Comparison of ENCODE assay signal across 27 cellular contexts in the genomic region with DNA sequence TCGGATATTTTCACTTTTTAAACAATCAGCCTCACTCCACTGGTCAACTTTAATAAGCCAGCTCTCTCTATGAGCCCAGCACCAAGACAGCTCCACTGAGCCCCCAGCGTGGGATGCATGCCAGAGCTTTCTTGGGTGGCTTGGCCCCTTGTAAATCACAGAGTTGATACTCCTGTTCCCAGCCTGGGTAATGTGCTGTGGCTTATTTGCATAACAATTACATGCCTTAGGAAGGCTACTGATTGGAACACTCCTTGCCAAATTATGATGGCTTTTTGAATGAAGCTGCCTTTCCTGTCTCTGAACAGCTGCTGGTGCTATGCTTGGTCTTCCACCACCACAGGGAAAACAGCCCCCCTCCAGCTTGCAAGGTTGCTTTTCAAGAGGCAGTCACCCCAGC.
A peak's percentile ranks its signal among the peaks of the same experiment; 100 is the strongest.
DNase-seq lines count a peak whose midpoint lies in the region; FAIRE-seq and TF ChIP-seq lines count a peak whose summit lies in the region.
"Had no signal": no experiment of that assay in that cellular context is flagged by ENCODE, and none has a peak within 500 bp of the region (broad histone marks: within the 10 kb centered on the region; RNA-seq: fewer than 3 reads in every experiment).

No MANE protein-coding gene starts in this region.

- peaks cover 0 to 2% (median 2%) of the 10 kb centered on the region in 3 donors for H3K27me3 Mint-ChIP-seq in CD14-positive monocyte (ENCODE audit: low read depth in 3 of 3)
- H3K27me3 Mint-ChIP-seq: CD4-positive, CD25-positive, alpha-beta regulatory T cell had no signal

- no peak overlapping the region for H4K5ac ChIP-seq in H1 (ENCODE audit: insufficient read length, low read depth, low read length)

- no peaks in the 10 kb centered on the region for H3K36me3 Mint-ChIP-seq in CD14-positive monocyte
- H3K36me3 Mint-ChIP-seq: CD4-positive, CD25-positive, alpha-beta regulatory T cell had no signal

- no peak overlapping the region for H3K4me3 ChIP-seq in H1 (ENCODE audit: extremely low read depth in 1 of 4, insufficient read depth in 2 of 4, low read depth in 3 of 4, low read length in 4 of 4)
- H3K4me3 ChIP-seq in suprapubic skin = no peak overlapping the region
- H3K4me3 ChIP-seq: GM12878, SK-N-MC had no signal

- H3K27ac ChIP-seq in H1 (ENCODE audit: low read depth, low read length) (no peak overlapping the region), suprapubic skin (no peak overlapping the region)
- H3K27ac ChIP-seq: SK-N-MC had no signal

- no peak overlapping the region for H2AFZ ChIP-seq in H1 (ENCODE audit: low read length)

- H3K79me2 ChIP-seq in H1 (ENCODE audit: control insufficient read depth in 1 of 2, insufficient read depth in 2 of 2, low read length in 2 of 2) = no peaks in the 10 kb centered on the region

- H3K4me2 ChIP-seq in H1 (ENCODE audit: insufficient read depth in 1 of 2, low read depth in 2 of 2, low read length in 2 of 2) = no peak overlapping the region

- no peak overlapping the region for H3K56ac ChIP-seq in H1 (replicated peaks; ENCODE audit: insufficient read length, low read depth, low read length)

- CTCF ChIA-PET in H1 (lab: Charles Lee; ENCODE audit: partially characterized antibody) = interaction anchor here (0.7 to 1.4 kb wide), 5 partner anchors 8 to 397 kb away, joined by 3 read pairs; no protein-coding TSS in a partner anchor

- H2BK120ac ChIP-seq in H1 (replicated peaks; ENCODE audit: low read depth, low read length) = no peak overlapping the region

- FAIRE-seq in H1 (lab: Jason Lieb, UNC) = peak; percentile 50
- FAIRE-seq: D721Med, GM12878, HTR-8/SVneo, RCC 7860 had no signal

- no peak overlapping the region for H3K14ac ChIP-seq in H1 (ENCODE audit: insufficient read length)

- no peak for TF ChIP-seq CTCF in H1 (IDR thresholded peaks at IDR 0.05; ENCODE audit: control extremely low read depth in 1 of 3, insufficient read depth in 1 of 3, low read depth in 1 of 3, low read length in 3 of 3)
- no peak for TF ChIP-seq CTCF in CD14-positive monocyte (IDR thresholded peaks at IDR 0.05)
- no peak for TF ChIP-seq CTCF in suprapubic skin (IDR thresholded peaks at IDR 0.05)

- no peak overlapping the region for H3K9ac ChIP-seq in H1 (replicated peaks in 1 of 4; ENCODE audit: extremely low read depth in 1 of 4, low read depth in 3 of 4, low read length in 3 of 4)

- no peak overlapping the region for H3K23ac ChIP-seq in H1 (ENCODE audit: insufficient read length)

- no peak overlapping the region for H3K18ac ChIP-seq in H1 (ENCODE audit: extremely low read depth, low read length)

- 61% methylated on average over 2 of the region's 2 CpGs; no CpG with 5 or more reads in 1 of the 2 experiments for WGBS in H1 (ENCODE audit: extremely low coverage in 1 of 2, insufficient coverage in 1 of 2, insufficient read length in 1 of 2, insufficient replicate concordance in 2 of 2, low coverage in 1 of 2, low lambda C conversion rate in 2 of 2, missing lambda C conversion rate in 1 of 2), 2 experiments
- 66% methylated on average over 2 of the region's 2 CpGs for WGBS in suprapubic skin

- no peak for TF ChIP-seq RAD21 in H1 (IDR thresholded peaks at IDR 0.05 in 1 of 2, conservative IDR thresholded peaks at IDR 0.05 in 1 of 2; ENCODE audit: low read depth in 2 of 2, low read length in 2 of 2)

- peaks cover 0 to 9% (median 3%) of the 10 kb centered on the region in 4 experiments; a peak in 3 of 7 replicates for H3K4me1 ChIP-seq in H1 (replicated peaks in 1 of 4; ENCODE audit: control insufficient read depth in 3 of 4, insufficient read depth in 4 of 4, low read length in 3 of 4)
- no peaks in the 10 kb centered on the region for H3K4me1 ChIP-seq in suprapubic skin

- H3K27me3 ChIP-seq in H1 (replicated peaks in 1 of 4; ENCODE audit: control insufficient read depth in 3 of 4, extremely low read depth in 1 of 4, insufficient read depth in 3 of 4, low read length in 3 of 4) (no peaks in the 10 kb centered on the region; a peak in 3 of 7 replicates), suprapubic skin (peaks cover 10% of the 10 kb centered on the region)

- TF ChIP-seq POLR2A in H1 (IDR thresholded peaks at IDR 0.05; ENCODE audit: control extremely low read depth in 1 of 2, low read depth in 2 of 2, low read length in 2 of 2) (no peak), suprapubic skin (IDR thresholded peaks at IDR 0.05) (no peak)

- no peaks in the 10 kb centered on the region for H3K36me3 ChIP-seq in H1 (ENCODE audit: control insufficient read depth in 2 of 4, insufficient read depth in 4 of 4, low read length in 3 of 4)
- H3K36me3 ChIP-seq in suprapubic skin = no peaks in the 10 kb centered on the region

- H3K4ac ChIP-seq in H1 (replicated peaks; ENCODE audit: insufficient read length, low read depth, low read length) = no peak overlapping the region

- no peak overlapping the region for H2BK12ac ChIP-seq in H1 (ENCODE audit: low read depth, low read length)

- DNase-seq in NCI-H1092 treated with DMSO at 0.1 percent for 48 hours (lab: John Stamatoyannopoulos, UW) (peak; percentile 42), NCI-H1092 (lab: John Stamatoyannopoulos, UW) (no peak), COR-L47 (lab: John Stamatoyannopoulos, UW) (peak; percentile 49), NCI-H2081 treated with DMSO at 0.1 percent for 48 hours (lab: John Stamatoyannopoulos, UW) (peak; percentile 49), H1 (ENCODE audit: low read depth in 1 of 2, low spot score in 2 of 2) (no peak), SKM-1 treated with dmso at 0.1 percent for 144 hours (lab: John Stamatoyannopoulos, UW; ENCODE audit: unreplicated experiment) (no peak), CD14-positive monocyte (ENCODE audit: low spot score) (no peak), suprapubic skin (ENCODE audit: low spot score in 2 of 2) (no peak)
- DNase-seq: 8988T; CD4-positive, CD25-positive, alpha-beta regulatory T cell; GDM1; GOT3; HCEC 1CT; KBM-7; NCI-H1048; NCI-H146; NCI-H2107; NCI-H510A treated with DMSO at 0.1 percent for 48 hours; NCI-H774; SIG-M5; SW 1271 had no signal

- no peak overlapping the region for H2AK5ac ChIP-seq in H1 (ENCODE audit: low read depth, low read length)

- H2BK20ac ChIP-seq in H1 (ENCODE audit: low read length) = no peak overlapping the region

- H3K4me1 Mint-ChIP-seq in CD14-positive monocyte = no peaks in the 10 kb centered on the region
- H3K4me1 Mint-ChIP-seq: CD4-positive, CD25-positive, alpha-beta regulatory T cell had no signal

- H2BK15ac ChIP-seq in H1 (ENCODE audit: low read length) = no peak overlapping the region

- H3K27ac Mint-ChIP-seq in CD14-positive monocyte = peak overlapping the region in 1 of 7 donors; percentile 38
- H3K27ac Mint-ChIP-seq: CD4-positive, CD25-positive, alpha-beta regulatory T cell; T-helper 1 cell treated with Interleukin-12 subunit alpha and Interleukin-12 subunit beta and Interleukin-4 antibody, amounts not matched to agents 30 μg/mL and 1 μg/mL, for 36 hours had no signal

- H3K4me3 Mint-ChIP-seq in CD14-positive monocyte = no peak overlapping the region
- H3K4me3 Mint-ChIP-seq: CD4-positive, CD25-positive, alpha-beta regulatory T cell; T-helper 1 cell treated with Interleukin-12 subunit alpha and Interleukin-12 subunit beta and Interleukin-4 antibody, amounts not matched to agents 30 μg/mL and 1 μg/mL, for 36 hours had no signal

- POLR2A ChIA-PET in H1 (lab: Charles Lee; ENCODE audit: partially characterized antibody) = no interaction called here

- no peaks in the 10 kb centered on the region for H3K79me1 ChIP-seq in H1 (ENCODE audit: low read depth, low read length)

- H3K9me3 Mint-ChIP-seq in CD14-positive monocyte = peaks cover 0 to 5% (median 0%) of the 10 kb centered on the region in 7 donors
- H3K9me3 Mint-ChIP-seq: T-helper 1 cell treated with Interleukin-12 subunit alpha and Interleukin-12 subunit beta and Interleukin-4 antibody, amounts not matched to agents 30 μg/mL and 1 μg/mL, for 36 hours had no signal

- H4K91ac ChIP-seq in H1 (replicated peaks; ENCODE audit: insufficient read length, low read length) = no peak overlapping the region

- no peaks in the 10 kb centered on the region; the same call in 1 of the 2 replicates for H3K23me2 ChIP-seq in H1 (ENCODE audit: low read depth, low read length)

- no peak for TF ChIP-seq EP300 in H1 (IDR thresholded peaks at IDR 0.05; ENCODE audit: borderline replicate concordance in 1 of 2, low read depth in 2 of 2, low read length in 2 of 2)
- TF ChIP-seq EP300 in suprapubic skin (IDR thresholded peaks at IDR 0.05) = no peak

- intact Hi-C loops in CD14-positive monocyte (cut with micrococcal nuclease) = no loop called here

- no peaks in the 10 kb centered on the region for H4K20me1 ChIP-seq in H1 (replicated peaks in 1 of 2; ENCODE audit: control insufficient read depth in 1 of 2, insufficient read depth in 2 of 2, low read length in 2 of 2)

- H3K9me3 ChIP-seq in H1 (ENCODE audit: insufficient read depth in 2 of 2, low read depth in 1 of 2, low read length in 1 of 2) (no peaks in the 10 kb centered on the region), suprapubic skin (no peaks in the 10 kb centered on the region)

- H4K8ac ChIP-seq in H1 (ENCODE audit: extremely low read depth, insufficient read depth, low read length) = no peak overlapping the region

- H2BK5ac ChIP-seq in H1 (ENCODE audit: low read depth, low read length) = no peak overlapping the region

TF ChIP-seq in H1, 55 proteins besides CTCF, POLR2A, EP300 and RAD21:
- TF ChIP-seq JUND (IDR thresholded peaks at IDR 0.05; ENCODE audit: low read length) = no peak
- 0 out of 2 replicates have a peak, but pooled peaks have one; percentile 8 for TF ChIP-seq POU5F1 (IDR thresholded peaks at IDR 0.05; ENCODE audit: low read depth, low read length)

Comparison
In these comparisons a context has a peak if more than half of its experiments do, and no peak if none do; other contexts are left out.
1. DNase-seq: peak in NCI-H1092 treated with DMSO at 0.1 percent for 48 hours (single experiment), COR-L47 (single experiment) and NCI-H2081 treated with DMSO at 0.1 percent for 48 hours (single experiment); none in NCI-H1092 (single experiment), H1 (0 of 2), SKM-1 treated with dmso at 0.1 percent for 144 hours (single experiment), CD14-positive monocyte (single experiment) and suprapubic skin (0 of 2).